ENCODE assay signal across 20 cellular contexts in genomic region chr4:136383126-136383525, GRCh38.
"Had no signal": no experiment of that assay in that cellular context is flagged by ENCODE, and none has a peak within 500 bp of the region (broad histone marks: within the 10 kb centered on the region; RNA-seq: fewer than 3 reads in every experiment).

No MANE protein-coding gene starts in this region.

- H3K9me3 Mint-ChIP-seq: activated CD4-positive, alpha-beta T cell treated with anti-CD3 and anti-CD28 coated beads, Interleukin-2, amount 10 ng/mL, durations not matched to agents 24 days and 14 days; activated naive CD4-positive, alpha-beta T cell treated with anti-CD3 and anti-CD28 coated beads for 36 hours; dendritic cell treated with granulocyte-macrophage colony-stimulating factor and Interleukin-4, amounts not matched to agents 40 ng/mL and 50 ng/mL, for 4 days; stimulated activated naive CD8-positive, alpha-beta T cell treated with anti-CD3 and anti-CD28 coated beads, Interleukin-15, Interleukin-2, amounts not matched to agents 100 ng/mL and 50 ng/mL, for 24 hours; T-helper 2 cell treated with Interferon-gamma antibody and Interleukin-4, amounts not matched to agents 5 μg/mL and 100 μg/mL, for 36 hours had no signal

- H3K4me3 ChIP-seq: left lung, right atrium auricular region, transverse colon, uterus had no signal

- H3K36me3 ChIP-seq: left lung, right atrium auricular region, transverse colon, uterus had no signal

- H3K4me3 Mint-ChIP-seq: activated CD4-positive, alpha-beta T cell treated with anti-CD3 and anti-CD28 coated beads, Interleukin-2, amount 10 ng/mL, durations not matched to agents 24 days and 14 days; activated CD8-positive, alpha-beta T cell treated with anti-CD3 and anti-CD28 coated beads, Interleukin-2, amount 10 ng/mL, durations not matched to agents 7 days and 5 days; activated naive CD4-positive, alpha-beta T cell treated with anti-CD3 and anti-CD28 coated beads for 36 hours; activated T-cell treated with anti-CD3 and anti-CD28 coated beads, Interleukin-2, amount 50 U/mL, for 24 hours; dendritic cell treated with granulocyte-macrophage colony-stimulating factor and Interleukin-4, amounts not matched to agents 40 ng/mL and 50 ng/mL, for 4 days; stimulated activated naive CD8-positive, alpha-beta T cell treated with anti-CD3 and anti-CD28 coated beads, Interleukin-15, Interleukin-2, amounts not matched to agents 100 ng/mL and 50 ng/mL, for 24 hours; T-helper 2 cell treated with Interferon-gamma antibody and Interleukin-4, amounts not matched to agents 5 μg/mL and 100 μg/mL, for 36 hours had no signal

- H3K4me1 ChIP-seq: left lung, right atrium auricular region, transverse colon, uterus had no signal

- H3K27ac ChIP-seq: left lung, right atrium auricular region, transverse colon, uterus had no signal

- H3K9me3 ChIP-seq: left lung, right atrium auricular region, transverse colon, uterus had no signal

- H3K27me3 Mint-ChIP-seq: activated CD4-positive, alpha-beta T cell treated with anti-CD3 and anti-CD28 coated beads, Interleukin-2, amount 10 ng/mL, durations not matched to agents 24 days and 14 days; activated T-cell treated with anti-CD3 and anti-CD28 coated beads, Interleukin-2, amount 50 U/mL, for 24 hours; dendritic cell treated with granulocyte-macrophage colony-stimulating factor and Interleukin-4, amounts not matched to agents 40 ng/mL and 50 ng/mL, for 4 days; stimulated activated naive CD8-positive, alpha-beta T cell treated with anti-CD3 and anti-CD28 coated beads, Interleukin-15, Interleukin-2, amounts not matched to agents 100 ng/mL and 50 ng/mL, for 24 hours had no signal

- H3K27me3 ChIP-seq: left lung, right atrium auricular region, transverse colon, uterus had no signal

- H3K27ac Mint-ChIP-seq: activated CD4-positive, alpha-beta T cell treated with anti-CD3 and anti-CD28 coated beads, Interleukin-2, amount 10 ng/mL, durations not matched to agents 24 days and 14 days; activated CD8-positive, alpha-beta T cell treated with anti-CD3 and anti-CD28 coated beads, Interleukin-2, amount 10 ng/mL, durations not matched to agents 7 days and 5 days; activated naive CD4-positive, alpha-beta T cell treated with anti-CD3 and anti-CD28 coated beads for 36 hours; activated T-cell treated with anti-CD3 and anti-CD28 coated beads, Interleukin-2, amount 50 U/mL, for 24 hours; activated T-helper 2 cell treated with anti-CD3 and anti-CD28 coated beads, Interferon-gamma antibody, Interleukin-2, Interleukin-4, amounts not matched to agents 10 μg/mL and 5 μg/mL and 100 μg/mL, durations not matched to agents 14 hours and 24 hours and 36 hours; dendritic cell treated with granulocyte-macrophage colony-stimulating factor and Interleukin-4, amounts not matched to agents 40 ng/mL and 50 ng/mL, for 4 days; stimulated activated naive CD8-positive, alpha-beta T cell treated with anti-CD3 and anti-CD28 coated beads, Interleukin-15, Interleukin-2, amounts not matched to agents 100 ng/mL and 50 ng/mL, for 24 hours; T-helper 2 cell treated with Interferon-gamma antibody and Interleukin-4, amounts not matched to agents 5 μg/mL and 100 μg/mL, for 36 hours had no signal

- DNase-seq: activated CD4-positive, alpha-beta T cell treated with anti-CD3 and anti-CD28 coated beads, Interleukin-2, amount 10 ng/mL, durations not matched to agents 24 days and 14 days; activated CD4-positive, CD25-positive, alpha-beta regulatory T cell; activated CD8-positive, alpha-beta T cell treated with anti-CD3 and anti-CD28 coated beads, Interleukin-2, amount 10 ng/mL, durations not matched to agents 7 days and 5 days; activated naive CD4-positive, alpha-beta T cell treated with anti-CD3 and anti-CD28 coated beads for 36 hours; activated T-cell treated with anti-CD3 and anti-CD28 coated beads, Interleukin-2, amount 50 U/mL, for 24 hours; anterior cingulate cortex; effector memory CD4-positive, alpha-beta T cell; foreskin melanocyte; head of caudate nucleus; left lung; mammary epithelial cell; stimulated activated CD4-positive, alpha-beta T cell treated with anti-CD3 and anti-CD28 coated beads, Interleukin-2, amount 100 ng/mL, for 48 hours; SW 1271; transverse colon; uterus had no signal

- H3K4me1 Mint-ChIP-seq: activated CD4-positive, alpha-beta T cell treated with anti-CD3 and anti-CD28 coated beads, Interleukin-2, amount 10 ng/mL, durations not matched to agents 24 days and 14 days had no signal
